30 cellular contexts compared by ENCODE assay signal in the genomic region with DNA sequence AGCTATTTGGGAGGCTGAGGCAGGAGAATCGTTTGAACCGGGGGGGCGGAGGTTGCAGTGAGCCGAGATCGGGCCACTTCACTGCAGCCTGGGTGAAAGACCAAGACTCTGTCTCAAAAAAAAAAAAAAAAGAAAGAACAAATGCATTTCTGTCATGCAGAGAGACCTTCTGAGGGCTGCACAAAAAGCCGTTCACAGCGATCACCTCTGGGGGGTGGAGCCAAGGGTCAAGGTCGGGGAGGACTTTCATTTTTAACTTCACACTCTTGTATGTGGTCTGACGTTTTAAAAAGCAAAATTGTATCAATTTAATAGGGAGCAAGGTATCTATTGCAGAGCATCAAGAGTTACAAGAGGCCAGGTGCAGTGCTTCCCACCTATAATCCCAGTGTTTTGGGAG. TPM values are rescaled to one million over a fixed set of nuclear protein-coding genes. Genes with fewer than 3 reads are reported as not detected.
"Had no signal": no experiment of that assay in that cellular context is flagged by ENCODE, and none has a peak within 500 bp of the region (broad histone marks: within the 10 kb centered on the region; RNA-seq: fewer than 3 reads in every experiment).

No MANE protein-coding gene starts in this region.

- H3K9me3 ChIP-seq: adrenal gland, body of pancreas, breast epithelium, Peyer's patch had no signal

- H3K9me3 Mint-ChIP-seq: activated CD4-positive, alpha-beta T cell treated with anti-CD3 and anti-CD28 coated beads, Interleukin-2, amount 10 ng/mL, durations not matched to agents 24 days and 14 days; activated CD8-positive, alpha-beta T cell treated with anti-CD3 and anti-CD28 coated beads for 36 hours; activated naive CD4-positive, alpha-beta T cell treated with anti-CD3 and anti-CD28 coated beads for 36 hours; activated naive CD4-positive, alpha-beta T cell treated with anti-CD3 and anti-CD28 coated beads, Interleukin-2, amount 50 U/mL, for 72 hours; activated T-cell treated with anti-CD3 and anti-CD28 coated beads, Interleukin-2, amount 50 U/mL, for 72 hours; activated T-helper 17 cell treated with anti-CD3 and anti-CD28 coated beads, Interleukin-2, amount 50 U/mL, for 72 hours had no signal

- H3K4me2 ChIP-seq: KMS-11 had no signal

- H3K27me3 ChIP-seq: body of pancreas, breast epithelium, Peyer's patch had no signal

- H3K9ac ChIP-seq: KMS-11 had no signal

- H3K4me3 ChIP-seq: adrenal gland, body of pancreas, breast epithelium, Peyer's patch had no signal

- H3K27me3 Mint-ChIP-seq: activated CD8-positive, alpha-beta T cell treated with anti-CD3 and anti-CD28 coated beads for 36 hours had no signal

- H3K36me3 Mint-ChIP-seq: activated naive CD4-positive, alpha-beta T cell treated with anti-CD3 and anti-CD28 coated beads, Interleukin-2, amount 50 U/mL, for 72 hours had no signal

- H3K36me3 ChIP-seq: adrenal gland, breast epithelium, Peyer's patch, WERI-Rb-1 had no signal

- H3K27ac Mint-ChIP-seq: activated CD4-positive, alpha-beta T cell treated with anti-CD3 and anti-CD28 coated beads, Interleukin-2, amount 10 ng/mL, durations not matched to agents 24 days and 14 days; activated CD8-positive, alpha-beta T cell treated with anti-CD3 and anti-CD28 coated beads for 36 hours; activated naive CD4-positive, alpha-beta T cell treated with anti-CD3 and anti-CD28 coated beads for 36 hours; activated naive CD4-positive, alpha-beta T cell treated with anti-CD3 and anti-CD28 coated beads, Interleukin-2, amount 50 U/mL, for 72 hours; activated T-cell treated with anti-CD3 and anti-CD28 coated beads, Interleukin-2, amount 50 U/mL, for 72 hours; activated T-helper 17 cell treated with anti-CD3 and anti-CD28 coated beads, Interleukin-2, amount 50 U/mL, for 72 hours had no signal

- H3K4me3 Mint-ChIP-seq: activated CD4-positive, alpha-beta T cell treated with anti-CD3 and anti-CD28 coated beads, Interleukin-2, amount 10 ng/mL, durations not matched to agents 24 days and 14 days; activated CD8-positive, alpha-beta T cell treated with anti-CD3 and anti-CD28 coated beads for 36 hours; activated naive CD4-positive, alpha-beta T cell treated with anti-CD3 and anti-CD28 coated beads for 36 hours; activated T-cell treated with anti-CD3 and anti-CD28 coated beads, Interleukin-2, amount 50 U/mL, for 72 hours; activated T-helper 17 cell treated with anti-CD3 and anti-CD28 coated beads, Interleukin-2, amount 50 U/mL, for 72 hours had no signal

- H3K27ac ChIP-seq: adrenal gland, body of pancreas, breast epithelium, KMS-11, Peyer's patch, WERI-Rb-1 had no signal

- H3K4me1 Mint-ChIP-seq: activated CD4-positive, alpha-beta T cell treated with anti-CD3 and anti-CD28 coated beads, Interleukin-2, amount 10 ng/mL, durations not matched to agents 24 days and 14 days; activated T-helper 17 cell treated with anti-CD3 and anti-CD28 coated beads, Interleukin-2, amount 50 U/mL, for 72 hours had no signal

- DNase-seq: activated CD4-positive, alpha-beta T cell treated with anti-CD3 and anti-CD28 coated beads, Interleukin-2, amount 10 ng/mL, durations not matched to agents 24 days and 14 days; activated CD4-positive, alpha-beta T cell treated with anti-CD3 and anti-CD28 coated beads, Interleukin-2, amount 50 U/mL, for 4 hours; activated CD4-positive, CD25-positive, alpha-beta regulatory T cell; activated CD8-positive, alpha-beta T cell treated with anti-CD3 and anti-CD28 coated beads for 36 hours; activated gamma-delta T cell treated with Interleukin-2 at 50 U/mL for 16 hours; activated naive CD4-positive, alpha-beta T cell treated with anti-CD3 and anti-CD28 coated beads for 36 hours; activated T-cell treated with anti-CD3 and anti-CD28 coated beads, Interleukin-2, amount 50 U/mL, for 1 hour; activated T-cell treated with anti-CD3 and anti-CD28 coated beads, Interleukin-2, amount 50 U/mL, for 72 hours; adrenal gland; body of pancreas; NCI-H1105; NCI-H1417 treated with DMSO at 0.1 percent for 48 hours; NCI-H1694; NCI-H1930; NCI-H345; NCI-H524 treated with DMSO at 0.1 percent for 48 hours; NK-92 treated with Interleukin-12 subunit alpha and Interleukin-12 subunit beta, amount 100 ng/mL, for 24 hours; PC-3; Peyer's patch; RPMI8226; SIG-M5; SW 1271; T-helper 1 cell; T-helper 2 cell; T-helper 9 cell; WERI-Rb-1 had no signal

RNA-seq across cellular contexts. Expression of a gene that starts 26.6 kb away (rescaled TPM):
- polyA plus RNA-seq: adrenal gland had no signal
